Comparison of ENCODE assay signal across 10 cellular contexts in the genomic region with DNA sequence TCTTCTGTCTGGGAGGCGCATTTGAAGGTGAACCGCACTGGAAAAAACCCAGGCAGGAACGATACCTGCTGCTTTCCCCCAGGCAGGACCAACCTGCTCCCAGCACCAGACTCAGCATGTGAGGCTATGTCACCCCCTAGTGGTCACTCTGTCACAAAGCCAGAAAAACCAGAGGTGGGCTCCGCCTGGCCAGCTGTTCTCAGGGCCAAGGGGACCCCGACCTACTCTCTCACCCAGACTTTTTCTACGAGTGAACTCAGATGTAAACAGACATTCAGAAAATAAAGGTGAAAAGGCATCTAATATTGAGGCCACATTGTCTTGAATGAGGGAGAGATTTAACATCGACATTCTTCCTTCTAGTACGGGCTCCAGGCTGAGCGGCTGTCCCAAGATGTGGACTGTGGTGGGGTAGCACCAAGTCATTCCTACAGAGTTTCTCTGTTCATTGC.
A peak's percentile ranks its signal among the peaks of the same experiment; 100 is the strongest.
DNase-seq lines count a peak whose midpoint lies in the region; FAIRE-seq and TF ChIP-seq lines count a peak whose summit lies in the region.
"Had no signal": no experiment of that assay in that cellular context is flagged by ENCODE, and none has a peak within 500 bp of the region (broad histone marks: within the 10 kb centered on the region; RNA-seq: fewer than 3 reads in every experiment).

No MANE protein-coding gene starts in this region.

- no peak overlapping the region for H2AFZ ChIP-seq in H1 (ENCODE audit: low read length)

- no peak overlapping the region for H3K4me3 ChIP-seq in H1 (ENCODE audit: extremely low read depth in 1 of 4, insufficient read depth in 2 of 4, low read depth in 3 of 4, low read length in 4 of 4)

- H2AK5ac ChIP-seq in H1 (ENCODE audit: low read depth, low read length), result no peak overlapping the region

- H3K23ac ChIP-seq in H1 (ENCODE audit: insufficient read length), result no peak overlapping the region

- H3K27me3 ChIP-seq in H1 (replicated peaks in 1 of 4; ENCODE audit: control insufficient read depth in 3 of 4, extremely low read depth in 1 of 4, insufficient read depth in 3 of 4, low read length in 3 of 4), result peaks cover 0 to 10% (median 5%) of the 10 kb centered on the region in 4 experiments; a peak in 4 of 7 replicates

- H2BK20ac ChIP-seq in H1 (ENCODE audit: low read length), result no peak overlapping the region

- H3K27ac Mint-ChIP-seq in activated CD4-positive, alpha-beta memory T cell treated with anti-CD3 and anti-CD28 coated beads, Interleukin-2, amount 10 ng/mL, durations not matched to agents 7 days and 5 days, result no peak overlapping the region
- H3K27ac Mint-ChIP-seq in mesothelial cell of epicardium, result no peak overlapping the region
- H3K27ac Mint-ChIP-seq: stimulated activated naive CD8-positive, alpha-beta T cell treated with anti-CD3 and anti-CD28 coated beads, Interleukin-15, Interleukin-2, amounts not matched to agents 100 ng/mL and 50 ng/mL, for 24 hours; T-helper 1 cell treated with Interleukin-12 subunit alpha and Interleukin-12 subunit beta and Interleukin-4 antibody, amounts not matched to agents 30 μg/mL and 1 μg/mL, for 36 hours had no signal

- no peak overlapping the region for H3K9ac ChIP-seq in H1 (replicated peaks in 1 of 4; ENCODE audit: extremely low read depth in 1 of 4, low read depth in 3 of 4, low read length in 3 of 4)

- H3K9me3 ChIP-seq in H1 (ENCODE audit: insufficient read depth in 2 of 2, low read depth in 1 of 2, low read length in 1 of 2), result no peaks in the 10 kb centered on the region

- POLR2A ChIA-PET in HEK293T (lab: Yijun Ruan, JAX) (interaction anchor here (0.7 to 1.2 kb wide), 2 partner anchors 241 to 393 kb away, joined by 3 read pairs; no protein-coding TSS in a partner anchor), H1 (lab: Charles Lee; ENCODE audit: partially characterized antibody) (interaction anchor here (0.6 to 1.1 kb wide), 2 partner anchors 41 to 88 kb away, joined by 3 read pairs; no protein-coding TSS in a partner anchor)
- POLR2A ChIA-PET in activated CD4-positive, alpha-beta memory T cell treated with anti-CD3 and anti-CD28 coated beads, Interleukin-2, amount 10 ng/mL, durations not matched to agents 7 days and 5 days (lab: Charles Lee), result interaction anchor here (1.6 to 3.7 kb wide), 2 partner anchors 9 to 128 kb away, joined by 4 to 15 read pairs; no protein-coding TSS in a partner anchor

- no peak overlapping the region for H2BK5ac ChIP-seq in H1 (ENCODE audit: low read depth, low read length)

- H3K18ac ChIP-seq in H1 (ENCODE audit: extremely low read depth, low read length), result no peak overlapping the region

- no peaks in the 10 kb centered on the region for H3K79me2 ChIP-seq in H1 (ENCODE audit: control insufficient read depth in 1 of 2, insufficient read depth in 2 of 2, low read length in 2 of 2)

- H3K9me3 Mint-ChIP-seq in activated CD4-positive, alpha-beta memory T cell treated with anti-CD3 and anti-CD28 coated beads, Interleukin-2, amount 10 ng/mL, durations not matched to agents 7 days and 5 days, result no peaks in the 10 kb centered on the region
- H3K9me3 Mint-ChIP-seq in mesothelial cell of epicardium, result no peaks in the 10 kb centered on the region
- H3K9me3 Mint-ChIP-seq: stimulated activated naive CD8-positive, alpha-beta T cell treated with anti-CD3 and anti-CD28 coated beads, Interleukin-15, Interleukin-2, amounts not matched to agents 100 ng/mL and 50 ng/mL, for 24 hours; T-helper 1 cell treated with Interleukin-12 subunit alpha and Interleukin-12 subunit beta and Interleukin-4 antibody, amounts not matched to agents 30 μg/mL and 1 μg/mL, for 36 hours had no signal

- no peaks in the 10 kb centered on the region for H3K36me3 Mint-ChIP-seq in activated CD4-positive, alpha-beta memory T cell treated with anti-CD3 and anti-CD28 coated beads, Interleukin-2, amount 10 ng/mL, durations not matched to agents 7 days and 5 days (ENCODE audit: low read depth)
- no peaks in the 10 kb centered on the region for H3K36me3 Mint-ChIP-seq in mesothelial cell of epicardium

- H3K27ac ChIP-seq in H1 (ENCODE audit: low read depth, low read length), result no peak overlapping the region
- no peak overlapping the region for H3K27ac ChIP-seq in substantia nigra (ENCODE audit: low read depth, low read length, poor library complexity, severe bottlenecking)

- H3K56ac ChIP-seq in H1 (replicated peaks; ENCODE audit: insufficient read length, low read depth, low read length), result no peak overlapping the region

- DNase-seq in DMS153 (lab: John Stamatoyannopoulos, UW) (peak; percentile 24), HEK293T (ENCODE audit: extremely low spot score) (peak; percentile 91), NCI-H226 (peak; percentile 48), H1 (ENCODE audit: low read depth in 1 of 2, low spot score in 2 of 2) (peak; percentile 49 to 81), mesothelial cell of epicardium (ENCODE audit: low spot score in 2 of 2, unreplicated experiment in 2 of 2) (peak; percentile 43 to 73), substantia nigra (lab: John Stamatoyannopoulos, UW) (peak in 27 of 49 donors; percentile 6 to 61 (median 32)), NCI-H128 (lab: John Stamatoyannopoulos, UW; ENCODE audit: unreplicated experiment) (no peak)
- DNase-seq in activated CD4-positive, alpha-beta memory T cell treated with anti-CD3 and anti-CD28 coated beads, Interleukin-2, amount 10 ng/mL, durations not matched to agents 7 days and 5 days, result peak; percentile 61

- FAIRE-seq in H1 (lab: Jason Lieb, UNC), result peak; percentile 68

- no peaks in the 10 kb centered on the region for H3K79me1 ChIP-seq in H1 (ENCODE audit: low read depth, low read length)

- H3K4ac ChIP-seq in H1 (replicated peaks; ENCODE audit: insufficient read length, low read depth, low read length), result no peak overlapping the region

- peak; percentile 95 to 96 for TF ChIP-seq RAD21 in H1 (IDR thresholded peaks at IDR 0.05 in 1 of 2, conservative IDR thresholded peaks at IDR 0.05 in 1 of 2; ENCODE audit: low read depth in 2 of 2, low read length in 2 of 2)

- H4K5ac ChIP-seq in H1 (ENCODE audit: insufficient read length, low read depth, low read length), result no peak overlapping the region

- TF ChIP-seq POLR2A in H1 (IDR thresholded peaks at IDR 0.05; ENCODE audit: control extremely low read depth in 1 of 2, low read depth in 2 of 2, low read length in 2 of 2), result no peak

- no peaks in the 10 kb centered on the region for H4K20me1 ChIP-seq in H1 (replicated peaks in 1 of 2; ENCODE audit: control insufficient read depth in 1 of 2, insufficient read depth in 2 of 2, low read length in 2 of 2)

- H3K14ac ChIP-seq in H1 (ENCODE audit: insufficient read length), result no peak overlapping the region

- WGBS in H1 (ENCODE audit: extremely low coverage in 1 of 2, insufficient coverage in 1 of 2, insufficient read length in 1 of 2, insufficient replicate concordance in 2 of 2, low coverage in 1 of 2, low lambda C conversion rate in 2 of 2, missing lambda C conversion rate in 1 of 2), 2 experiments, result 71% methylated on average over 8 of the region's 9 CpGs; no CpG with 5 or more reads in 1 of the 2 experiments

- peaks cover 2 to 10% (median 7%) of the 10 kb centered on the region in 4 experiments; a peak in 6 of 7 replicates for H3K4me1 ChIP-seq in H1 (replicated peaks in 1 of 4; ENCODE audit: control insufficient read depth in 3 of 4, insufficient read depth in 4 of 4, low read length in 3 of 4)

- H2BK12ac ChIP-seq in H1 (ENCODE audit: low read depth, low read length), result 0 out of 2 replicates have a peak overlapping the region, but pooled peaks have one; percentile 7

- peaks cover 21% of the 10 kb centered on the region for H3K4me1 Mint-ChIP-seq in activated CD4-positive, alpha-beta memory T cell treated with anti-CD3 and anti-CD28 coated beads, Interleukin-2, amount 10 ng/mL, durations not matched to agents 7 days and 5 days
- peaks cover 37% of the 10 kb centered on the region for H3K4me1 Mint-ChIP-seq in mesothelial cell of epicardium

- peak; percentile 82 to 92 (median 92) for TF ChIP-seq CTCF in H1 (IDR thresholded peaks at IDR 0.05; ENCODE audit: control extremely low read depth in 1 of 3, insufficient read depth in 1 of 3, low read depth in 1 of 3, low read length in 3 of 3)
- TF ChIP-seq CTCF in mesothelial cell of epicardium (IDR thresholded peaks at IDR 0.05; ENCODE audit: unreplicated experiment), result peak; percentile 94

- no peaks in the 10 kb centered on the region for H3K27me3 Mint-ChIP-seq in activated CD4-positive, alpha-beta memory T cell treated with anti-CD3 and anti-CD28 coated beads, Interleukin-2, amount 10 ng/mL, durations not matched to agents 7 days and 5 days
- peaks cover 10% of the 10 kb centered on the region for H3K27me3 Mint-ChIP-seq in mesothelial cell of epicardium (ENCODE audit: low read depth)
- H3K27me3 Mint-ChIP-seq: stimulated activated naive CD8-positive, alpha-beta T cell treated with anti-CD3 and anti-CD28 coated beads, Interleukin-15, Interleukin-2, amounts not matched to agents 100 ng/mL and 50 ng/mL, for 24 hours had no signal

- no peak overlapping the region for H4K8ac ChIP-seq in H1 (ENCODE audit: extremely low read depth, insufficient read depth, low read length)

- H3K4me3 Mint-ChIP-seq in activated CD4-positive, alpha-beta memory T cell treated with anti-CD3 and anti-CD28 coated beads, Interleukin-2, amount 10 ng/mL, durations not matched to agents 7 days and 5 days, result no peak overlapping the region
- H3K4me3 Mint-ChIP-seq in mesothelial cell of epicardium, result no peak overlapping the region
- H3K4me3 Mint-ChIP-seq: stimulated activated naive CD8-positive, alpha-beta T cell treated with anti-CD3 and anti-CD28 coated beads, Interleukin-15, Interleukin-2, amounts not matched to agents 100 ng/mL and 50 ng/mL, for 24 hours; T-helper 1 cell treated with Interleukin-12 subunit alpha and Interleukin-12 subunit beta and Interleukin-4 antibody, amounts not matched to agents 30 μg/mL and 1 μg/mL, for 36 hours had no signal

- H4K91ac ChIP-seq in H1 (replicated peaks; ENCODE audit: insufficient read length, low read length), result no peak overlapping the region

- no peak for TF ChIP-seq EP300 in H1 (IDR thresholded peaks at IDR 0.05; ENCODE audit: borderline replicate concordance in 1 of 2, low read depth in 2 of 2, low read length in 2 of 2)

- CTCF ChIA-PET in HEK293T (lab: Yijun Ruan, JAX), result interaction anchor here (0.7 to 3.1 kb wide), 15 partner anchors 8 to 444 kb away, joined by 3 to 11 read pairs (median 5); no protein-coding TSS in a partner anchor
- CTCF ChIA-PET in activated CD4-positive, alpha-beta memory T cell treated with anti-CD3 and anti-CD28 coated beads, Interleukin-2, amount 10 ng/mL, durations not matched to agents 7 days and 5 days (lab: Charles Lee), result interaction anchor here (0.8 to 4.8 kb wide), 15 partner anchors 8 to 311 kb away, joined by 3 to 25 read pairs (median 4); no protein-coding TSS in a partner anchor
- CTCF ChIA-PET in H1 (lab: Charles Lee; ENCODE audit: partially characterized antibody), result interaction anchor here (0.6 to 8.6 kb wide), 61 partner anchors 8 to 426 kb away, joined by 3 to 107 read pairs (median 4); no protein-coding TSS in a partner anchor

- no peak overlapping the region for H3K4me2 ChIP-seq in H1 (ENCODE audit: insufficient read depth in 1 of 2, low read depth in 2 of 2, low read length in 2 of 2)

- no peak overlapping the region for H2BK120ac ChIP-seq in H1 (replicated peaks; ENCODE audit: low read depth, low read length)

- no peaks in the 10 kb centered on the region for H3K23me2 ChIP-seq in H1 (ENCODE audit: low read depth, low read length)

- 0 out of 2 replicates have a peak overlapping the region, but pooled peaks have one; percentile 12 for H2BK15ac ChIP-seq in H1 (ENCODE audit: low read length)

- no peaks in the 10 kb centered on the region; a peak in 1 of 8 replicates for H3K36me3 ChIP-seq in H1 (ENCODE audit: control insufficient read depth in 2 of 4, insufficient read depth in 4 of 4, low read length in 3 of 4)
